ENCODE assay signal across 16 cellular contexts in genomic region chr1:179305450-179305849, GRCh38. TPM values are rescaled to one million over a fixed set of nuclear protein-coding genes. Genes with fewer than 3 reads are reported as not detected.
DNase-seq lines count a peak whose midpoint lies in the region; ATAC-seq and TF ChIP-seq lines count a peak whose summit lies in the region.
"Had no signal": no experiment of that assay in that cellular context is flagged by ENCODE, and none has a peak within 500 bp of the region (broad histone marks: within the 10 kb centered on the region; RNA-seq: fewer than 3 reads in every experiment).

No MANE protein-coding gene starts in this region.

- H3K27me3 Mint-ChIP-seq in activated CD8-positive, alpha-beta T cell treated with anti-CD3 and anti-CD28 coated beads for 36 hours: no peaks in the 10 kb centered on the region
- no peaks in the 10 kb centered on the region for H3K27me3 Mint-ChIP-seq in activated CD8-positive, alpha-beta T cell treated with anti-CD3 and anti-CD28 coated beads, Interleukin-2, amount 10 ng/mL, durations not matched to agents 7 days and 5 days (ENCODE audit: low read depth)
- H3K27me3 Mint-ChIP-seq in natural killer cell (ENCODE audit: low read depth in 2 of 2): no peaks in the 10 kb centered on the region
- H3K27me3 Mint-ChIP-seq: IgD-negative memory B cell had no signal

- H3K4me3 ChIP-seq in PC-3 (ENCODE audit: low read length) (no peak overlapping the region), choroid plexus epithelial cell (ENCODE audit: low read depth, low read length) (no peak overlapping the region)
- H3K4me3 ChIP-seq: BLaER1, PC-9, SJCRH30 had no signal

- intact Hi-C loops in activated CD8-positive, alpha-beta T cell treated with anti-CD3 and anti-CD28 coated beads for 36 hours (cut with micrococcal nuclease): no loop called here
- intact Hi-C loops in PC-3 (cut with micrococcal nuclease): no loop called here
- intact Hi-C loops in natural killer cell (cut with micrococcal nuclease): no loop called here

- ATAC-seq in activated CD8-positive, alpha-beta T cell treated with anti-CD3 and anti-CD28 coated beads for 36 hours: no peak
- ATAC-seq in activated CD8-positive, alpha-beta T cell treated with anti-CD3 and anti-CD28 coated beads, Interleukin-2, amount 10 ng/mL, durations not matched to agents 7 days and 5 days: no peak
- ATAC-seq in PC-3: peak; percentile 29; the same call in 1 of the 2 replicates
- ATAC-seq in natural killer cell: no peak
- ATAC-seq in HG03280 (IDR thresholded peaks at IDR 0.05; ENCODE audit: unreplicated experiment): no peak

- H3K4me1 Mint-ChIP-seq in activated CD8-positive, alpha-beta T cell treated with anti-CD3 and anti-CD28 coated beads for 36 hours (ENCODE audit: low read depth): peaks cover 37% of the 10 kb centered on the region
- peaks cover 24% of the 10 kb centered on the region for H3K4me1 Mint-ChIP-seq in activated CD8-positive, alpha-beta T cell treated with anti-CD3 and anti-CD28 coated beads, Interleukin-2, amount 10 ng/mL, durations not matched to agents 7 days and 5 days (ENCODE audit: low read depth)
- H3K4me1 Mint-ChIP-seq in natural killer cell: peaks cover 40 to 52% of the 10 kb centered on the region in 2 donors

- no peaks in the 10 kb centered on the region for H3K9me3 Mint-ChIP-seq in activated CD8-positive, alpha-beta T cell treated with anti-CD3 and anti-CD28 coated beads for 36 hours
- no peaks in the 10 kb centered on the region for H3K9me3 Mint-ChIP-seq in activated CD8-positive, alpha-beta T cell treated with anti-CD3 and anti-CD28 coated beads, Interleukin-2, amount 10 ng/mL, durations not matched to agents 7 days and 5 days (ENCODE audit: insufficient read depth)
- H3K9me3 Mint-ChIP-seq in natural killer cell: no peaks in the 10 kb centered on the region
- H3K9me3 Mint-ChIP-seq: IgD-negative memory B cell had no signal

- peaks cover 5% of the 10 kb centered on the region; the same call in 1 of the 2 replicates for H3K36me3 ChIP-seq in PC-3 (ENCODE audit: low read depth, low read length)

- no peak overlapping the region for H3K4me2 ChIP-seq in PC-3 (ENCODE audit: low read length)
- H3K4me2 ChIP-seq: BLaER1, PC-9 had no signal

- no peak overlapping the region for H2AFZ ChIP-seq in PC-3 (ENCODE audit: low read length)
- H2AFZ ChIP-seq: PC-9 had no signal

- H3K27me3 ChIP-seq in PC-3 (ENCODE audit: low read length): no peaks in the 10 kb centered on the region
- H3K27me3 ChIP-seq: BLaER1, SJCRH30 had no signal

- H3K27ac Mint-ChIP-seq in activated CD8-positive, alpha-beta T cell treated with anti-CD3 and anti-CD28 coated beads for 36 hours: peak overlapping the region; percentile 26
- H3K27ac Mint-ChIP-seq in activated CD8-positive, alpha-beta T cell treated with anti-CD3 and anti-CD28 coated beads, Interleukin-2, amount 10 ng/mL, durations not matched to agents 7 days and 5 days: no peak overlapping the region
- peak overlapping the region; percentile 6 to 17 for H3K27ac Mint-ChIP-seq in natural killer cell

- DNase-seq in activated CD8-positive, alpha-beta T cell treated with anti-CD3 and anti-CD28 coated beads for 36 hours: no peak
- no peak for DNase-seq in activated CD8-positive, alpha-beta T cell treated with anti-CD3 and anti-CD28 coated beads, Interleukin-2, amount 10 ng/mL, durations not matched to agents 7 days and 5 days
- peak; percentile 13 for DNase-seq in PC-3
- DNase-seq in choroid plexus epithelial cell (ENCODE audit: low read depth): peak; percentile 25
- DNase-seq in natural killer cell: no peak
- DNase-seq in NCI-H345 treated with DMSO at 0.1 percent for 48 hours (lab: John Stamatoyannopoulos, UW; ENCODE audit: unreplicated experiment): no peak
- DNase-seq in NOMO-1 (lab: John Stamatoyannopoulos, UW; ENCODE audit: unreplicated experiment in 2 of 2): no peak
- DNase-seq: 8988T, GOT3, NCI-H187, NCI-H446, PC-9, SJCRH30 had no signal

- no peaks in the 10 kb centered on the region for H3K9me3 ChIP-seq in PC-3 (ENCODE audit: low read length)
- H3K9me3 ChIP-seq: BLaER1, SJCRH30 had no signal

- H3K9ac ChIP-seq in PC-3 (ENCODE audit: low read length): no peak overlapping the region
- H3K9ac ChIP-seq: BLaER1 had no signal

- H3K79me2 ChIP-seq in PC-3 (ENCODE audit: low read length): peaks cover 12% of the 10 kb centered on the region; the same call in 1 of the 2 replicates

- CTCF ChIA-PET in activated CD8-positive, alpha-beta T cell treated with anti-CD3 and anti-CD28 coated beads for 36 hours (lab: Charles Lee): interaction anchor here (1.3 kb wide), 1 partner anchor 8 kb away, joined by 3 read pairs; no protein-coding TSS in a partner anchor
- CTCF ChIA-PET in activated CD8-positive, alpha-beta T cell treated with anti-CD3 and anti-CD28 coated beads, Interleukin-2, amount 10 ng/mL, durations not matched to agents 7 days and 5 days (lab: Charles Lee): interaction anchor here (0.8 to 0.9 kb wide), 2 partner anchors 9 to 12 kb away, joined by 3 to 4 read pairs; partner anchors contain the start of gene SOAT1
- CTCF ChIA-PET in PC-3 (lab: Charles Lee): no interaction called here

- H3K36me3 Mint-ChIP-seq in activated CD8-positive, alpha-beta T cell treated with anti-CD3 and anti-CD28 coated beads for 36 hours (ENCODE audit: low read depth): peaks cover 56% of the 10 kb centered on the region
- peaks cover 63% of the 10 kb centered on the region for H3K36me3 Mint-ChIP-seq in activated CD8-positive, alpha-beta T cell treated with anti-CD3 and anti-CD28 coated beads, Interleukin-2, amount 10 ng/mL, durations not matched to agents 7 days and 5 days (ENCODE audit: low read depth)
- H3K36me3 Mint-ChIP-seq in natural killer cell: no peaks in the 10 kb centered on the region

- no peak overlapping the region for H3K27ac ChIP-seq in PC-3 (ENCODE audit: low read length)
- H3K27ac ChIP-seq: BLaER1, PC-9, SJCRH30 had no signal

- no peaks in the 10 kb centered on the region for H4K20me1 ChIP-seq in PC-3 (ENCODE audit: low read length)
- H4K20me1 ChIP-seq: BLaER1 had no signal

- peaks cover 4% of the 10 kb centered on the region for H3F3A ChIP-seq in PC-3 (ENCODE audit: low read length, unreplicated experiment)

- H3K4me3 Mint-ChIP-seq in activated CD8-positive, alpha-beta T cell treated with anti-CD3 and anti-CD28 coated beads for 36 hours: no peak overlapping the region
- no peak overlapping the region for H3K4me3 Mint-ChIP-seq in activated CD8-positive, alpha-beta T cell treated with anti-CD3 and anti-CD28 coated beads, Interleukin-2, amount 10 ng/mL, durations not matched to agents 7 days and 5 days
- H3K4me3 Mint-ChIP-seq in natural killer cell: no peak overlapping the region

- no peaks in the 10 kb centered on the region for H3K9me2 ChIP-seq in PC-3 (replicated peaks; ENCODE audit: low read length)

- peaks cover 13% of the 10 kb centered on the region for H3K4me1 ChIP-seq in PC-3 (ENCODE audit: insufficient read depth, low read length)
- H3K4me1 ChIP-seq: BLaER1, SJCRH30 had no signal

- no TSS peak for BruUV-seq in PC-3 (replicated peaks; lab: Mats Ljungman, UMichigan)

- no peak for TF ChIP-seq CTCF in activated CD8-positive, alpha-beta T cell treated with anti-CD3 and anti-CD28 coated beads for 36 hours (IDR thresholded peaks at IDR 0.05)
- TF ChIP-seq CTCF in PC-3 (conservative IDR thresholded peaks at IDR 0.05; ENCODE audit: low read depth, low read length) (no peak), choroid plexus epithelial cell (conservative IDR thresholded peaks at IDR 0.05; ENCODE audit: low read depth, low read length) (no peak), natural killer cell (IDR thresholded peaks at IDR 0.05) (no peak)

- POLR2A ChIA-PET in activated CD8-positive, alpha-beta T cell treated with anti-CD3 and anti-CD28 coated beads for 36 hours (lab: Charles Lee): interaction anchor here (0.7 kb wide), 1 partner anchor 11 kb away, joined by 4 read pairs; no protein-coding TSS in a partner anchor
- POLR2A ChIA-PET in activated CD8-positive, alpha-beta T cell treated with anti-CD3 and anti-CD28 coated beads, Interleukin-2, amount 10 ng/mL, durations not matched to agents 7 days and 5 days (lab: Charles Lee): no interaction called here
- POLR2A ChIA-PET in PC-3 (lab: Charles Lee; ENCODE audit: unreplicated experiment): interaction anchor here (0.5 kb wide), 1 partner anchor 123 kb away, joined by 7 read pairs; no protein-coding TSS in a partner anchor

RNA-seq across cellular contexts. Expression of gene SOAT1, which starts 11.9 kb away (rescaled TPM):
- 10 to 100 TPM; 58.0 to 58.7 TPM for total RNA-seq in activated CD8-positive, alpha-beta T cell treated with anti-CD3 and anti-CD28 coated beads for 36 hours
- 10 to 100 TPM; 76.1 to 78.3 TPM for total RNA-seq in activated CD8-positive, alpha-beta T cell treated with anti-CD3 and anti-CD28 coated beads, Interleukin-2, amount 10 ng/mL, durations not matched to agents 7 days and 5 days
- total RNA-seq in PC-3 (2014; rRNA removed) (8.6 and 10.5 TPM in 2 replicates), natural killer cell (10 to 100 TPM; 36.9 to 57.9 (median 51.3) TPM)

Comparison
In these comparisons a context has a peak if more than half of its experiments do, and no peak if none do; other contexts are left out.
1. DNase-seq: peak in PC-3 (single experiment) and choroid plexus epithelial cell (single experiment); none in activated CD8-positive, alpha-beta T cell treated with anti-CD3 and anti-CD28 coated beads for 36 hours (single experiment), activated CD8-positive, alpha-beta T cell treated with anti-CD3 and anti-CD28 coated beads, Interleukin-2, amount 10 ng/mL, durations not matched to agents 7 days and 5 days (single experiment), natural killer cell (single experiment), NCI-H345 treated with DMSO at 0.1 percent for 48 hours (single experiment) and NOMO-1 (0 of 2).